In the genomic region with DNA sequence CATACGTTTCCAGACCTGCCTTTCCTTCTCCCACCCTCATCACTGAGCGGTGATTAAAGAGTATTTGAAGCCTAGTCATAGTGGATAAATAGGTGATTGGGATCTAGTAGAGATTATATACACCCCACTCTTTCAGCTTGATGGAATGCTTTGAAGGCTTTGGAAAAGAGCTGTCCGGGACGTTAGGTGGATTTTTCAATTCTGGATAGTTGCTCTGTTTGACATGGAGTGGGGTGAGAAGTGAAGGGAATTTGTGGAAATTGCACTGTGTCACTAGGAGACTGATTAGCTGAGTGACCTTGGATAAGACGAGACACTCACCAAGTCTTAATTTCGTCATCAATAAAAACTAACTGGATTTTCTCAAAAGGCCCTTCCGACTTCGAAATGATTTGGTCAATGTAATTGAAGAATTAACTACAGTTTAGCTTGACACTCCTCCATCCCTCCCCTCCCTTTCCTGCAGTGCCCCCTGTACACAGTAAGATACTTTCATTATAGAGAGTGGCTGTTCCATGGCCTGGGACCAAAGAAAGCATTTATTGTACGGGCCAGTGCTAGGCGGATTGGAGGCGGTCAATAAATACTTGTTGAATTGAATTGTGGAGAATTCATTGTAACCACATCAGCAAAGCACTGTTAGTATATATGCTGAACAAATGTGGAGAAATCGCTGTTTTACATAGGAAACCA, we compare ENCODE assay signal across 8 cellular contexts. TPM values are rescaled to one million over a fixed set of nuclear protein-coding genes. Genes with fewer than 3 reads are reported as not detected.
DNase-seq lines count a peak whose midpoint lies in the region; ATAC-seq lines count a peak whose summit lies in the region.

No MANE protein-coding gene starts in this region.

- H3K4me3 ChIP-seq in right cardiac atrium (ENCODE audit: low read length) = peak overlapping the region; percentile 98

- no peaks in the 10 kb centered on the region for H3K27me3 ChIP-seq in right cardiac atrium (ENCODE audit: control insufficient read depth, insufficient read depth)

- peak overlapping the region; percentile 90 for H3K27ac ChIP-seq in right cardiac atrium (ENCODE audit: low read length)

- no peaks in the 10 kb centered on the region for H3K9me3 Mint-ChIP-seq in T-helper 2 cell treated with Interferon-gamma antibody and Interleukin-4, amounts not matched to agents 5 μg/mL and 100 μg/mL, for 36 hours
- H3K9me3 Mint-ChIP-seq in activated T-helper 17 cell treated with anti-CD3 and anti-CD28 coated beads, Interleukin-2, amount 50 U/mL, for 72 hours = no peaks in the 10 kb centered on the region

- peak overlapping the region; percentile 96 for H3K27ac Mint-ChIP-seq in T-helper 2 cell treated with Interferon-gamma antibody and Interleukin-4, amounts not matched to agents 5 μg/mL and 100 μg/mL, for 36 hours
- peak overlapping the region; percentile 95 for H3K27ac Mint-ChIP-seq in activated T-helper 17 cell treated with anti-CD3 and anti-CD28 coated beads, Interleukin-2, amount 50 U/mL, for 72 hours

- intact Hi-C loops in right cardiac atrium (cut with DNase I) = no loop called here

- no peaks in the 10 kb centered on the region for H3K9me3 ChIP-seq in right cardiac atrium (ENCODE audit: control insufficient read depth, low read length)

- H3K4me3 Mint-ChIP-seq in T-helper 2 cell treated with Interferon-gamma antibody and Interleukin-4, amounts not matched to agents 5 μg/mL and 100 μg/mL, for 36 hours = peak overlapping the region; percentile 97
- peak overlapping the region; percentile 94 for H3K4me3 Mint-ChIP-seq in activated T-helper 17 cell treated with anti-CD3 and anti-CD28 coated beads, Interleukin-2, amount 50 U/mL, for 72 hours

- peaks cover 9% of the 10 kb centered on the region for H3K36me3 Mint-ChIP-seq in T-helper 2 cell treated with Interferon-gamma antibody and Interleukin-4, amounts not matched to agents 5 μg/mL and 100 μg/mL, for 36 hours (ENCODE audit: low read depth)
- peaks cover 49% of the 10 kb centered on the region for H3K36me3 Mint-ChIP-seq in activated T-helper 17 cell treated with anti-CD3 and anti-CD28 coated beads, Interleukin-2, amount 50 U/mL, for 72 hours (ENCODE audit: low read depth)

- no peak for ATAC-seq in activated T-helper 17 cell treated with anti-CD3 and anti-CD28 coated beads, Interleukin-2, amount 50 U/mL, for 72 hours (replicated peaks)
- peak in 1 of 2 donors; percentile 45 for ATAC-seq in right cardiac atrium
- ATAC-seq in GM18861 (IDR thresholded peaks at IDR 0.05; ENCODE audit: unreplicated experiment) = no peak

- DNase-seq in T-helper 2 cell treated with Interferon-gamma antibody and Interleukin-4, amounts not matched to agents 5 μg/mL and 100 μg/mL, for 36 hours (ENCODE audit: low spot score) = no peak
- no peak for DNase-seq in T-helper 2 cell
- no peak for DNase-seq in right cardiac atrium
- peak; percentile 93 for DNase-seq in putamen (ENCODE audit: low spot score)
- DNase-seq in NK-92 treated with Interleukin-12 subunit alpha and Interleukin-12 subunit beta, amount 100 ng/mL, for 24 hours (lab: John Stamatoyannopoulos, UW) = no peak
- no peak for DNase-seq in glomerular visceral epithelial cell (ENCODE audit: extremely low spot score)

- 17% methylated on average over 12 of the region's 12 CpGs for WGBS in right cardiac atrium

- peaks cover 2% of the 10 kb centered on the region for H3K4me1 ChIP-seq in right cardiac atrium (ENCODE audit: control insufficient read depth, insufficient read depth, low read length)

- H3K4me1 Mint-ChIP-seq in T-helper 2 cell treated with Interferon-gamma antibody and Interleukin-4, amounts not matched to agents 5 μg/mL and 100 μg/mL, for 36 hours (ENCODE audit: low read depth) = peaks cover 28% of the 10 kb centered on the region
- peaks cover 20% of the 10 kb centered on the region for H3K4me1 Mint-ChIP-seq in activated T-helper 17 cell treated with anti-CD3 and anti-CD28 coated beads, Interleukin-2, amount 50 U/mL, for 72 hours

- H3K27me3 Mint-ChIP-seq in T-helper 2 cell treated with Interferon-gamma antibody and Interleukin-4, amounts not matched to agents 5 μg/mL and 100 μg/mL, for 36 hours (ENCODE audit: low read depth) = peaks cover under 1% of the 10 kb centered on the region
- no peaks in the 10 kb centered on the region for H3K27me3 Mint-ChIP-seq in activated T-helper 17 cell treated with anti-CD3 and anti-CD28 coated beads, Interleukin-2, amount 50 U/mL, for 72 hours

RNA-seq across cellular contexts. Expression of a gene that starts 1.0 kb away (rescaled TPM):
- 10 to 100 TPM; 42.2 to 74.6 TPM for total RNA-seq in activated T-helper 17 cell treated with anti-CD3 and anti-CD28 coated beads, Interleukin-2, amount 50 U/mL, for 72 hours
- total RNA-seq in right cardiac atrium = 10 to 100 TPM; 39.7 to 52.7 (median 50.4) TPM
- 9.8 TPM for polyA plus RNA-seq in right cardiac atrium

RNA-seq across cellular contexts. Expression of a gene that starts 33.2 kb away (rescaled TPM):
- total RNA-seq in activated T-helper 17 cell treated with anti-CD3 and anti-CD28 coated beads, Interleukin-2, amount 50 U/mL, for 72 hours = 1 to 10 TPM; 3.7 to 6.5 TPM
- total RNA-seq in right cardiac atrium = 1 to 10 TPM; 7.1 to 8.6 (median 7.7) TPM
- polyA plus RNA-seq in right cardiac atrium = 6.2 TPM

RNA-seq across cellular contexts. Expression of a gene that starts 40.5 kb away (rescaled TPM):
- under 1 TPM; 0.19 to 0.43 TPM for total RNA-seq in activated T-helper 17 cell treated with anti-CD3 and anti-CD28 coated beads, Interleukin-2, amount 50 U/mL, for 72 hours
- 10 to 100 TPM; 10.7 to 28.8 (median 16.1) TPM for total RNA-seq in right cardiac atrium
- polyA plus RNA-seq in right cardiac atrium = 17.0 TPM

Comparison
In these comparisons a context has a peak if more than half of its experiments do, and no peak if none do; other contexts are left out.
1. RNA of a gene that starts 40.5 kb away (total RNA-seq): 10.7 to 28.8 TPM in right cardiac atrium; 0.19 to 0.43 TPM in activated T-helper 17 cell treated with anti-CD3 and anti-CD28 coated beads, Interleukin-2, amount 50 U/mL, for 72 hours; every median in the first group is over 4 times any median in the second.